In the genomic region with DNA sequence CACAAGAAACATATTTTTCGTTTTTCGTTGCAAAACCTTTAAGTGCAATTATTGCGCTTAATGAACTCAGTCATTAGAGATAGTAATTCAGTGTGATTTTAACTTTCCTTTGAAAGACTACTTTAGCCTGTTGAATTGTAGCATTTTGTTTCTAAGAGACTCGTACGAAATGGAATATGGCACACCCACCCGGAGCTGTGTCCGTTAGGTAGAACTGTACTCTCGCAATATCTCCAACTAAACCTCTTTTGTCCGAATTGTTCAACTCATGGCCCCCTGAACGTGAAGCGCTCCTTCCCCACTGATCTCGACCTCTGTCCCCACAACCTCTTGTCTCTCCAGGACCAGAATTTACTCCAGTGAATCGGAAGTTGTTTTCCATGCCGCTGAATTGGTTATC, we compare ENCODE assay signal across 8 cellular contexts. TPM values are rescaled to one million over a fixed set of nuclear protein-coding genes. Genes with fewer than 3 reads are reported as not detected.
DNase-seq lines count a peak whose midpoint lies in the region; ATAC-seq and TF ChIP-seq lines count a peak whose summit lies in the region.

No MANE protein-coding gene starts in this region.

- no peaks in the 10 kb centered on the region for H3K9me3 ChIP-seq in CD4-positive, CD25-positive, alpha-beta regulatory T cell (ENCODE audit: control insufficient read depth in 2 of 2, low read length in 2 of 2)
- no peaks in the 10 kb centered on the region for H3K9me3 ChIP-seq in stomach smooth muscle (ENCODE audit: control insufficient read depth in 2 of 2, low read length in 2 of 2)

- peak overlapping the region; percentile 97 to 99 (median 98) for H3K27ac Mint-ChIP-seq in CD4-positive, CD25-positive, alpha-beta regulatory T cell

- ATAC-seq in CD4-positive, CD25-positive, alpha-beta regulatory T cell (ENCODE audit: low read depth in 2 of 2): no peak
- ATAC-seq in left lobe of liver: peak; percentile 27
- no peak for ATAC-seq in HG03432 (IDR thresholded peaks at IDR 0.05; ENCODE audit: unreplicated experiment)
- ATAC-seq in HG02938 (IDR thresholded peaks at IDR 0.05; ENCODE audit: unreplicated experiment): no peak

- peak overlapping the region; percentile 98 for H3K27ac ChIP-seq in CD4-positive, CD25-positive, alpha-beta regulatory T cell (ENCODE audit: insufficient read depth, low read length, poor library complexity, severe bottlenecking)
- peak overlapping the region; percentile 96 for H3K27ac ChIP-seq in stomach smooth muscle (ENCODE audit: low read length)

- H3K4me1 ChIP-seq in CD4-positive, CD25-positive, alpha-beta regulatory T cell (ENCODE audit: control insufficient read depth, insufficient read depth, low read length, poor library complexity, severe bottlenecking): peaks cover 32% of the 10 kb centered on the region
- H3K4me1 ChIP-seq in stomach smooth muscle (ENCODE audit: control insufficient read depth, insufficient read depth, low read length): peaks cover 8% of the 10 kb centered on the region

- H3K4me3 ChIP-seq in CD4-positive, CD25-positive, alpha-beta regulatory T cell (ENCODE audit: low read depth, low read length): peak overlapping the region; percentile 99
- H3K4me3 ChIP-seq in HFF-Myc (replicated peaks; ENCODE audit: low read depth, low read length) (peak overlapping the region; percentile 82), choroid plexus epithelial cell (ENCODE audit: low read depth, low read length) (peak overlapping the region; percentile 82), stomach smooth muscle (ENCODE audit: low read length in 2 of 2) (peak overlapping the region; percentile 91 to 99)

- H3K4me3 Mint-ChIP-seq in CD4-positive, CD25-positive, alpha-beta regulatory T cell: peak overlapping the region; percentile 95 to 97 (median 97)

- peak in 1 of 3 donors; percentile 50 for DNase-seq in CD4-positive, CD25-positive, alpha-beta regulatory T cell
- DNase-seq in HFF-Myc (ENCODE audit: extremely low read depth, low read depth) (no peak), SK-N-DZ (ENCODE audit: low spot score) (peak; percentile 29), choroid plexus epithelial cell (ENCODE audit: low read depth) (peak; percentile 59), left lobe of liver (ENCODE audit: low spot score) (no peak)

- H3K36me3 Mint-ChIP-seq in CD4-positive, CD25-positive, alpha-beta regulatory T cell: peaks cover 10% of the 10 kb centered on the region

- TF ChIP-seq CTCF in HFF-Myc (IDR thresholded peaks at IDR 0.05; ENCODE audit: low read depth, low read length, missing control alignments): no peak
- no peak for TF ChIP-seq CTCF in choroid plexus epithelial cell (conservative IDR thresholded peaks at IDR 0.05; ENCODE audit: low read depth, low read length)

- peaks cover 5% of the 10 kb centered on the region for H3K27me3 Mint-ChIP-seq in CD4-positive, CD25-positive, alpha-beta regulatory T cell

- H3K4me1 Mint-ChIP-seq in CD4-positive, CD25-positive, alpha-beta regulatory T cell: peaks cover 32 to 57% (median 40%) of the 10 kb centered on the region in 4 donors

- H3K9me3 Mint-ChIP-seq in CD4-positive, CD25-positive, alpha-beta regulatory T cell: no peaks in the 10 kb centered on the region

- H3K9ac ChIP-seq in stomach smooth muscle (ENCODE audit: low read length in 2 of 2): peak overlapping the region; percentile 96

- H3K27me3 ChIP-seq in CD4-positive, CD25-positive, alpha-beta regulatory T cell (ENCODE audit: control insufficient read depth, insufficient read depth, low read length): no peaks in the 10 kb centered on the region
- no peaks in the 10 kb centered on the region for H3K27me3 ChIP-seq in stomach smooth muscle (ENCODE audit: control insufficient read depth in 1 of 2, insufficient read depth in 2 of 2, low read length in 2 of 2)

- H3K36me3 ChIP-seq in CD4-positive, CD25-positive, alpha-beta regulatory T cell (ENCODE audit: control insufficient read depth, insufficient read depth, low read length): peaks cover 4% of the 10 kb centered on the region
- H3K36me3 ChIP-seq in stomach smooth muscle (ENCODE audit: control insufficient read depth in 2 of 2, insufficient read depth in 2 of 2, low read length in 2 of 2): no peaks in the 10 kb centered on the region

RNA-seq across cellular contexts. Expression of gene PCNX4, which starts 0.8 kb away (rescaled TPM):
- 34.7 TPM for total RNA-seq in CD4-positive, CD25-positive, alpha-beta regulatory T cell
- polyA plus RNA-seq in CD4-positive, CD25-positive, alpha-beta regulatory T cell: 10 to 100 TPM; 14.1 to 18.4 (median 16.2) TPM
- polyA plus RNA-seq in SK-N-DZ (2014; cell fraction: cytosol; rRNA removed): 79.0 and 87.1 TPM in 2 replicates
- 74.6 and 128 TPM in 2 replicates for polyA plus RNA-seq in SK-N-DZ (2014; cell fraction: nucleus; rRNA removed)
- total RNA-seq in left lobe of liver: 17.4 TPM

Comparison
In these comparisons a context has a peak if more than half of its experiments do, and no peak if none do; other contexts are left out.
1. DNase-seq: peak in SK-N-DZ (single experiment) and choroid plexus epithelial cell (single experiment); none in HFF-Myc (single experiment) and left lobe of liver (single experiment).
2. Peak in every context shown above with its lines, with median percentiles within 50 percentile points of each other: H3K4me3 ChIP-seq.